ENCODE assay signal across 24 cellular contexts in the genomic region with DNA sequence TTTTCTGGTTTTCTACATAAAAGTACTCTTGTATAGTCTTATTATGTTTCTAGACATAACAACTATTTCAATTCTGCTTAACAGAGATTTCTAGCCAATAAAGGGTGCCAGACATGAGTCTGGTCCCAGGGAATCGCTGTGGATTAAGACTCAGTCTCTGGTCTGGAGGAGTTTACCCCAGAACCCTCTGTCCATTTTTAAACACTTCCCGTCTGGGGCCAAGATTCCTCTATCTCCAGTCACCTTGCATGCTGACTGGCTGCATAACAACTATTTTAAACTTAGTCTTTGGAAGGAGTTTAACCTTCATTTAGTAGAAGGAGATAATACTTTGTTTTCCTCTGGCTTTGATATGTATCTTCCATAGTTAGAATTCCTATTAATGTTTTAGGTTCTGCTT.
A peak's percentile ranks its signal among the peaks of the same experiment; 100 is the strongest.
DNase-seq lines count a peak whose midpoint lies in the region; ATAC-seq and TF ChIP-seq lines count a peak whose summit lies in the region.
"Had no signal": no experiment of that assay in that cellular context is flagged by ENCODE, and none has a peak within 500 bp of the region (broad histone marks: within the 10 kb centered on the region; RNA-seq: fewer than 3 reads in every experiment).

No MANE protein-coding gene starts in this region.

- H3F3A ChIP-seq in PC-9 (ENCODE audit: insufficient read depth, low read depth): 0 out of 2 replicates have a peak, but pooled peaks cover 11% of the 10 kb centered on the region

- H3K23ac ChIP-seq in mesendoderm (ENCODE audit: low read length): no peak overlapping the region

- no peaks in the 10 kb centered on the region for H3K79me2 ChIP-seq in PC-9 (ENCODE audit: low read depth)
- H3K79me2 ChIP-seq in mesendoderm (ENCODE audit: control insufficient read depth, insufficient read depth, low read length): no peaks in the 10 kb centered on the region

- H3K56ac ChIP-seq in mesendoderm (ENCODE audit: low read length): no peak overlapping the region

- H4K5ac ChIP-seq in mesendoderm (ENCODE audit: low read length): no peak overlapping the region

- H3K36me3 ChIP-seq in PC-9 (ENCODE audit: low read depth): no peaks in the 10 kb centered on the region
- H3K36me3 ChIP-seq in mesendoderm (ENCODE audit: control insufficient read depth, insufficient read depth, low read length): no peaks in the 10 kb centered on the region
- no peaks in the 10 kb centered on the region for H3K36me3 ChIP-seq in skeletal muscle satellite cell (ENCODE audit: insufficient read depth, low read length)
- H3K36me3 ChIP-seq in body of pancreas (replicated peaks in 1 of 2; ENCODE audit: insufficient read depth in 1 of 2, low read depth in 2 of 2): no peaks in the 10 kb centered on the region
- H3K36me3 ChIP-seq: BE2C, left lung, right lobe of liver, tibial nerve had no signal

- no peak overlapping the region for H2BK15ac ChIP-seq in mesendoderm (replicated peaks; ENCODE audit: low read depth)

- no TSS peak for BruUV-seq in PC-9 (replicated peaks; lab: Mats Ljungman, UMichigan)

- peak overlapping the region; percentile 62; the same call in 1 of the 2 replicates for H2AFZ ChIP-seq in PC-9

- no peak overlapping the region for H3K4me3 ChIP-seq in PC-9
- no peak overlapping the region for H3K4me3 ChIP-seq in mesendoderm (ENCODE audit: low read length)
- H3K4me3 ChIP-seq in skeletal muscle satellite cell (ENCODE audit: low read length): no peak overlapping the region
- no peak overlapping the region for H3K4me3 ChIP-seq in body of pancreas
- H3K4me3 ChIP-seq: left lung, right lobe of liver, tibial nerve had no signal

- intact Hi-C loops in PC-9 (cut with micrococcal nuclease; ENCODE audit: unreplicated experiment) (loop anchor here (10.0 kb wide), 1 partner anchor 99 kb away; no protein-coding TSS in a partner anchor), body of pancreas (cut with DNase I) (no loop called here)

- no peak overlapping the region for H3K18ac ChIP-seq in mesendoderm (ENCODE audit: low read length)

- no peak for TF ChIP-seq CTCF in PC-9 (conservative IDR thresholded peaks at IDR 0.05)
- TF ChIP-seq CTCF in body of pancreas (IDR thresholded peaks at IDR 0.05): no peak

- no CpG with 5 or more reads among the region's 2 CpGs for WGBS in mesendoderm (ENCODE audit: extremely low coverage, insufficient coverage, low lambda C conversion rate)
- WGBS in body of pancreas, 2 donors: 74 to 79% methylated on average over 2 of the region's 2 CpGs

- H2AK5ac ChIP-seq in mesendoderm (ENCODE audit: low read length): no peak overlapping the region

- H4K20me1 ChIP-seq in PC-9 (ENCODE audit: insufficient read depth): no peaks in the 10 kb centered on the region

- POLR2A ChIA-PET in PC-9 (lab: Charles Lee; ENCODE audit: unreplicated experiment): no interaction called here

- H2BK120ac ChIP-seq in mesendoderm (ENCODE audit: low read depth, low read length): no peak overlapping the region

- H3K79me1 ChIP-seq in mesendoderm (ENCODE audit: low read length): no peaks in the 10 kb centered on the region

- H3K9ac ChIP-seq in mesendoderm (ENCODE audit: low read length) (no peak overlapping the region), skeletal muscle satellite cell (ENCODE audit: low read depth, low read length) (peak overlapping the region; percentile 18)

- H3K9me3 ChIP-seq in PC-9 (ENCODE audit: insufficient read depth, low read depth) (no peaks in the 10 kb centered on the region), skeletal muscle satellite cell (replicated peaks; ENCODE audit: low read length) (no peaks in the 10 kb centered on the region), body of pancreas (no peaks in the 10 kb centered on the region)
- H3K9me3 ChIP-seq: BE2C, left lung, right lobe of liver, tibial nerve had no signal

- H3K27me3 ChIP-seq in PC-9 (ENCODE audit: insufficient read depth, low read depth) (no peaks in the 10 kb centered on the region), mesendoderm (ENCODE audit: insufficient read depth, low read length, poor library complexity) (no peaks in the 10 kb centered on the region), skeletal muscle satellite cell (ENCODE audit: control insufficient read depth, insufficient read depth, low read length) (no peaks in the 10 kb centered on the region), body of pancreas (no peaks in the 10 kb centered on the region)
- H3K27me3 ChIP-seq: BE2C, left lung, right lobe of liver, tibial nerve had no signal

- CTCF ChIA-PET in PC-9 (lab: Charles Lee): no interaction called here

- no peak overlapping the region for H2BK5ac ChIP-seq in mesendoderm (ENCODE audit: low read length)

- H3K4ac ChIP-seq in mesendoderm (ENCODE audit: low read depth, low read length): no peak overlapping the region

- no peak for ATAC-seq in body of pancreas
- ATAC-seq: activated CD4-positive, CD25-positive, alpha-beta regulatory T cell treated with anti-CD3 and anti-CD28 coated beads, Interleukin-2, amount 50 U/mL, for 24 hours; effector memory CD8-positive, alpha-beta T cell; left lung; right lobe of liver; stimulated activated naive B cell treated with anti-CD40 and anti-IgM and Interleukin-4, amounts not matched to agents 10 μg/mL and 1 μg/mL and 100 μg/mL, for 72 hours had no signal

- peaks cover 23% of the 10 kb centered on the region for H3K4me1 ChIP-seq in PC-9 (replicated peaks; ENCODE audit: insufficient read depth)
- H3K4me1 ChIP-seq in mesendoderm (ENCODE audit: control insufficient read depth, low read depth, low read length): peaks cover 8% of the 10 kb centered on the region
- H3K4me1 ChIP-seq in skeletal muscle satellite cell (ENCODE audit: control insufficient read depth, insufficient read depth, low read length): peaks cover 26% of the 10 kb centered on the region
- H3K4me1 ChIP-seq in body of pancreas: no peaks in the 10 kb centered on the region
- H3K4me1 ChIP-seq: BE2C, left lung, right lobe of liver had no signal

- H3K9me2 ChIP-seq in PC-9 (ENCODE audit: insufficient read depth): no peaks in the 10 kb centered on the region

- no peak for TF ChIP-seq POLR2A in body of pancreas (IDR thresholded peaks at IDR 0.05)

- no peak overlapping the region for H4K8ac ChIP-seq in mesendoderm (ENCODE audit: low read depth, low read length)

- DNase-seq in ELR (ENCODE audit: low read depth) (peak; percentile 11), PC-9 (no peak), mesendoderm (peak; percentile 74), body of pancreas (no peak), D341Med (ENCODE audit: low spot score) (no peak), CD1c-positive myeloid dendritic cell (ENCODE audit: extremely low spot score) (no peak), occipital lobe (lab: John Stamatoyannopoulos, UW) (no peak)
- DNase-seq: activated CD8-positive, alpha-beta memory T cell treated with anti-CD3 and anti-CD28 coated beads for 24 hours; activated naive CD4-positive, alpha-beta T cell treated with anti-CD3 and anti-CD28 coated beads for 36 hours; activated T-cell treated with anti-CD3 and anti-CD28 coated beads, Interleukin-2, amount 50 U/mL, for 48 hours; anterior cingulate cortex; BE2C; effector memory CD8-positive, alpha-beta T cell; glutamatergic neuron; left lung; NCI-H1092 treated with DMSO at 0.1 percent for 48 hours; NCI-H2107; nucleus accumbens; right lobe of liver; RPMI8226; stimulated activated naive B cell treated with anti-CD40 and anti-IgM and Interleukin-4, amounts not matched to agents 10 μg/mL and 1 μg/mL and 100 μg/mL, for 72 hours had no signal

- no peak overlapping the region for H3K4me2 ChIP-seq in PC-9
- no peak overlapping the region for H3K4me2 ChIP-seq in mesendoderm (ENCODE audit: low read length)
- no peak overlapping the region for H3K4me2 ChIP-seq in skeletal muscle satellite cell (ENCODE audit: low read length)

- H3K27ac ChIP-seq in PC-9 (no peak overlapping the region), mesendoderm (ENCODE audit: low read depth, low read length) (no peak overlapping the region), body of pancreas (no peak overlapping the region)
- H3K27ac ChIP-seq: left lung, right lobe of liver had no signal

Comparison
In these comparisons a context has a peak if more than half of its experiments do, and no peak if none do; other contexts are left out.
1. DNase-seq: peak in ELR (single experiment) and mesendoderm (single experiment); none in PC-9 (0 of 2), body of pancreas (0 of 4), D341Med (single experiment), CD1c-positive myeloid dendritic cell (single experiment) and occipital lobe (single experiment).